In genomic region chr7:12269100-12269895, GRCh38 we compare ENCODE assay signal across 26 cellular contexts.
"Had no signal": no experiment of that assay in that cellular context is flagged by ENCODE, and none has a peak within 500 bp of the region (broad histone marks: within the 10 kb centered on the region; RNA-seq: fewer than 3 reads in every experiment).

No MANE protein-coding gene starts in this region.

- H3K9ac ChIP-seq: SK-N-SH had no signal

- H3K4me1 ChIP-seq: adrenal gland, breast epithelium, Peyer's patch, SJCRH30 had no signal

- H3K27ac ChIP-seq: adrenal gland, breast epithelium, Peyer's patch, RWPE1, SJCRH30, VCaP had no signal

- H3K4me3 Mint-ChIP-seq: activated CD4-positive, alpha-beta memory T cell treated with anti-CD3 and anti-CD28 coated beads, Interleukin-2, amount 10 ng/mL, durations not matched to agents 7 days and 5 days; activated CD4-positive, alpha-beta T cell treated with anti-CD3 and anti-CD28 coated beads for 36 hours; activated naive CD8-positive, alpha-beta T cell treated with anti-CD3 and anti-CD28 coated beads, Interleukin-2, amount 10 ng/mL, durations not matched to agents 7 days and 5 days had no signal

- H3K4me3 ChIP-seq: adrenal gland, breast epithelium, MG63, Peyer's patch, SJCRH30 had no signal

- H3K36me3 ChIP-seq: adrenal gland, breast epithelium, MG63, Peyer's patch, SJCRH30 had no signal

- H3K27me3 ChIP-seq: adrenal gland, breast epithelium, MG63, Peyer's patch, SJCRH30 had no signal

- DNase-seq: activated CD4-positive, alpha-beta memory T cell treated with anti-CD3 and anti-CD28 coated beads, Interleukin-2, amount 10 ng/mL, durations not matched to agents 7 days and 5 days; activated CD4-positive, alpha-beta T cell treated with anti-CD3 and anti-CD28 coated beads for 36 hours; activated CD4-positive, alpha-beta T cell treated with anti-CD3 and anti-CD28 coated beads, Interleukin-2, amount 50 U/mL, for 1 hour; activated CD8-positive, alpha-beta memory T cell treated with anti-CD3 and anti-CD28 coated beads, Interleukin-2, amount 50 U/mL, for 4 hours; activated naive CD4-positive, alpha-beta T cell treated with anti-CD3 and anti-CD28 coated beads, Interleukin-2, amount 50 U/mL, for 16 hours; activated naive CD8-positive, alpha-beta T cell treated with anti-CD3 and anti-CD28 coated beads, Interleukin-2, amount 10 ng/mL, durations not matched to agents 7 days and 5 days; adrenal gland; anterior cingulate cortex; MG63; MV-4-11; NCI-H1105; NCI-H1436; NCI-H1694 treated with DMSO at 0.1 percent for 48 hours; NCI-H2029 treated with DMSO at 0.1 percent for 48 hours; NCI-H510A treated with DMSO at 0.1 percent for 48 hours; NCI-H69; NK-92 treated with Interleukin-12 subunit alpha and Interleukin-12 subunit beta, amount 100 ng/mL, for 24 hours; OCI-M1; Peyer's patch; Right ventricle myocardium superior; SJCRH30; SK-N-SH; T-helper 1 cell had no signal

- H3K9me3 Mint-ChIP-seq: activated CD4-positive, alpha-beta memory T cell treated with anti-CD3 and anti-CD28 coated beads, Interleukin-2, amount 10 ng/mL, durations not matched to agents 7 days and 5 days had no signal

- H3K9me3 ChIP-seq: adrenal gland, breast epithelium, MG63, Peyer's patch, SJCRH30, SK-N-SH had no signal

- H3K27ac Mint-ChIP-seq: activated CD4-positive, alpha-beta memory T cell treated with anti-CD3 and anti-CD28 coated beads, Interleukin-2, amount 10 ng/mL, durations not matched to agents 7 days and 5 days; activated CD4-positive, alpha-beta T cell treated with anti-CD3 and anti-CD28 coated beads for 36 hours; activated naive CD8-positive, alpha-beta T cell treated with anti-CD3 and anti-CD28 coated beads, Interleukin-2, amount 10 ng/mL, durations not matched to agents 7 days and 5 days had no signal

- H3K4me1 Mint-ChIP-seq: activated CD4-positive, alpha-beta memory T cell treated with anti-CD3 and anti-CD28 coated beads, Interleukin-2, amount 10 ng/mL, durations not matched to agents 7 days and 5 days; activated CD4-positive, alpha-beta T cell treated with anti-CD3 and anti-CD28 coated beads for 36 hours; activated naive CD8-positive, alpha-beta T cell treated with anti-CD3 and anti-CD28 coated beads, Interleukin-2, amount 10 ng/mL, durations not matched to agents 7 days and 5 days had no signal

- H3K4me2 ChIP-seq: SK-N-SH had no signal

- ATAC-seq: activated CD4-positive, alpha-beta T cell treated with anti-CD3 and anti-CD28 coated beads for 36 hours had no signal

- H3K27me3 Mint-ChIP-seq: activated CD4-positive, alpha-beta T cell treated with anti-CD3 and anti-CD28 coated beads for 36 hours; activated naive CD8-positive, alpha-beta T cell treated with anti-CD3 and anti-CD28 coated beads, Interleukin-2, amount 10 ng/mL, durations not matched to agents 7 days and 5 days had no signal
